ENCODE assay signal across 9 cellular contexts in the genomic region with DNA sequence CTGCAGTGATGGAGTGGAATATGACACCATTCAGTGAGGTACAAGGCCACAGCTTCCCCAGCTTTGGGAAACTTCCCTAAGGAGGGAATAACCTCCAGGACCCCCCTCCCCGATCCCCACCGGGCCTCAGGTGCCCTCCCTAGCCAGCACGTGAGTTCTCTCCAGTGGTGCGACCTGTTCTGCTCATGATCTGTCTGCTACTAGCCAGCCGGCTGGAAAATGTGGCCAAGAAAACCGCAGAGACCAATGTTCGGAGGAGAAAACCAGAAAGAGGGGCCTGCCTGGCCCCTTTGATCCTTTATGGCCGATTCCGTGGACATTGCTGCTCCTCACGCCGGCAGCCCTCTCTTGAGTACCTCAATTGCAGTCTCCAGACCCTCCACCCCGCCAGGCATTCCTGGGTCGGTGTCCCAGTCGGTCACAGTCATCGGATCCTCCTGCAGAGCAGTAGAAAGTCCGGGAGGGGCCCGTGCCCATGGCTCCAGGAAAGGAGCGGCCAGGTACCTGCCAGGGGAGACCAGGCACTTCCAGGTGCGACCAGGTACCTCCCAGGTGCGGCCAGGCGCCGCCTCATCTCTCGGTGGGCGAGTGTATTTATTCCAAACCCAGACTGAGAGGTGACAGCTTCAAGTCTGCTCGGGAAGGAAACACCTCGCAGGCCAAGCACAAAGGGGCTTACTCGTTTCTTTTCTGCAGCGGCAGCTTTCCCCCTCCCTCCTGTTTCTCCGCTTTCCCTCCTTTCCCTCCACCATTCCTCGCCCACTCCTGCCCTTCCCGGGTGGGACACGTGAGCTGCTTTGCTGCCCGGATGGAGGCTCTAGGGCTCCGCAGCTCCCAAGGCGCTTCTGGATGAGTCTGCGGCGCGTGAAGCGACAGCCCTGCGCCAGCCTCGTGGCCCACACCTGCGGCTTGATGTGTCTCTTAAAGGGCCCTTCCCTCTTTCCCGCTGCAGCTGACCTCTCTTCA. TPM values are rescaled to one million over a fixed set of nuclear protein-coding genes. Genes with fewer than 3 reads are reported as not detected.
DNase-seq lines count a peak whose midpoint lies in the region; ATAC-seq and TF ChIP-seq lines count a peak whose summit lies in the region.
"Had no signal": no experiment of that assay in that cellular context is flagged by ENCODE, and none has a peak within 500 bp of the region (broad histone marks: within the 10 kb centered on the region; RNA-seq: fewer than 3 reads in every experiment).

No MANE protein-coding gene starts in this region.

- no peak overlapping the region for H3K27ac Mint-ChIP-seq in activated CD8-positive, alpha-beta memory T cell treated with anti-CD3 and anti-CD28 coated beads, Interleukin-2, amount 10 ng/mL, durations not matched to agents 7 days and 5 days

- DNase-seq in HFF-Myc (ENCODE audit: extremely low read depth, low read depth) (peak; percentile 2), hypothalamus (lab: John Stamatoyannopoulos, UW) (peak in 33 of 51 donors; percentile 3 to 55 (median 16)), retina (peak; percentile 80), SIG-M5 (lab: John Stamatoyannopoulos, UW) (no peak), OCI-M1 (lab: John Stamatoyannopoulos, UW) (no peak)
- peak; percentile 41 for DNase-seq in activated CD8-positive, alpha-beta memory T cell treated with anti-CD3 and anti-CD28 coated beads, Interleukin-2, amount 10 ng/mL, durations not matched to agents 7 days and 5 days
- DNase-seq: SHP77 treated with DMSO at 0.1 percent for 48 hours had no signal

- peaks cover 71% of the 10 kb centered on the region for H3K27me3 Mint-ChIP-seq in activated CD8-positive, alpha-beta memory T cell treated with anti-CD3 and anti-CD28 coated beads, Interleukin-2, amount 10 ng/mL, durations not matched to agents 7 days and 5 days

- peaks cover 4% of the 10 kb centered on the region for H3K9me3 Mint-ChIP-seq in activated CD8-positive, alpha-beta memory T cell treated with anti-CD3 and anti-CD28 coated beads, Interleukin-2, amount 10 ng/mL, durations not matched to agents 7 days and 5 days (ENCODE audit: low read depth)

- H3K4me3 Mint-ChIP-seq in activated CD8-positive, alpha-beta memory T cell treated with anti-CD3 and anti-CD28 coated beads, Interleukin-2, amount 10 ng/mL, durations not matched to agents 7 days and 5 days: peak overlapping the region; percentile 43

- H3K36me3 Mint-ChIP-seq in activated CD8-positive, alpha-beta memory T cell treated with anti-CD3 and anti-CD28 coated beads, Interleukin-2, amount 10 ng/mL, durations not matched to agents 7 days and 5 days: peaks cover 4% of the 10 kb centered on the region

- CTCF ChIA-PET in activated CD8-positive, alpha-beta memory T cell treated with anti-CD3 and anti-CD28 coated beads, Interleukin-2, amount 10 ng/mL, durations not matched to agents 7 days and 5 days (lab: Charles Lee): no interaction called here

- peak overlapping the region; percentile 9; the same call in 1 of the 2 replicates for H3K4me3 ChIP-seq in HFF-Myc (replicated peaks; ENCODE audit: low read depth, low read length)

- TF ChIP-seq CTCF in HFF-Myc (IDR thresholded peaks at IDR 0.05; ENCODE audit: low read depth, low read length, missing control alignments): no peak

- peaks cover 18% of the 10 kb centered on the region for H3K4me1 Mint-ChIP-seq in activated CD8-positive, alpha-beta memory T cell treated with anti-CD3 and anti-CD28 coated beads, Interleukin-2, amount 10 ng/mL, durations not matched to agents 7 days and 5 days

- ATAC-seq in activated CD8-positive, alpha-beta memory T cell treated with anti-CD3 and anti-CD28 coated beads, Interleukin-2, amount 10 ng/mL, durations not matched to agents 7 days and 5 days: peak; percentile 30
- ATAC-seq in HG03378 (IDR thresholded peaks at IDR 0.05; ENCODE audit: unreplicated experiment) (no peak), HG03432 (IDR thresholded peaks at IDR 0.05; ENCODE audit: unreplicated experiment) (no peak)

RNA-seq across cellular contexts. Expression of gene AGK, which starts 39.6 kb away (rescaled TPM):
- total RNA-seq in activated CD8-positive, alpha-beta memory T cell treated with anti-CD3 and anti-CD28 coated beads, Interleukin-2, amount 10 ng/mL, durations not matched to agents 7 days and 5 days: 10 to 100 TPM; 45.9 to 75.8 TPM

Comparison
In these comparisons a context has a peak if more than half of its experiments do, and no peak if none do; other contexts are left out.
1. DNase-seq: peak in HFF-Myc (single experiment), activated CD8-positive, alpha-beta memory T cell treated with anti-CD3 and anti-CD28 coated beads, Interleukin-2, amount 10 ng/mL, durations not matched to agents 7 days and 5 days (single experiment), hypothalamus (33 of 51) and retina (single experiment); none in SIG-M5 (single experiment) and OCI-M1 (single experiment).